Comparison of ENCODE assay signal across 7 cellular contexts in genomic region chr5:179577286-179577960, GRCh38.
"Had no signal": no experiment of that assay in that cellular context is flagged by ENCODE, and none has a peak within 500 bp of the region (broad histone marks: within the 10 kb centered on the region; RNA-seq: fewer than 3 reads in every experiment).

No MANE protein-coding gene starts in this region.

- H3K4me1 ChIP-seq: HAP-1 had no signal

- ATAC-seq: GM23338, HCT116, HepG2 had no signal

- H3K4me3 ChIP-seq: GM23338, HAP-1 had no signal

- H3K9me3 ChIP-seq: HAP-1 had no signal

- DNase-seq: HFFc6, KBM-7 had no signal

- H3K27ac ChIP-seq: HL-60 had no signal
